1 cellular context compared by ENCODE assay signal in genomic region chr9:137130176-137130755, GRCh38.
TF ChIP-seq lines count a peak whose summit lies in the region.

No MANE protein-coding gene starts in this region.

TF ChIP-seq in GM12878, 131 proteins besides CTCF, POLR2A, EP300 and RAD21:
- TF ChIP-seq HDAC2 (IDR thresholded peaks at IDR 0.05) (no peak), FOXK2 (IDR thresholded peaks at IDR 0.05) (no peak), ZBTB11 (CRISPR knock-in tag; IDR thresholded peaks at IDR 0.05) (no peak), KAT2A (conservative IDR thresholded peaks at IDR 0.05; ENCODE audit: control insufficient read depth, low read depth, low read length) (no peak), DPF2 (IDR thresholded peaks at IDR 0.05) (peak; percentile 58; the same call in 1 of the 2 replicates), TAF1 (IDR thresholded peaks at IDR 0.05; ENCODE audit: borderline replicate concordance, low read depth, low read length) (no peak), GATAD2B (conservative IDR thresholded peaks at IDR 0.05; ENCODE audit: low read depth) (0 out of 2 replicates have a peak, but pooled peaks have one; percentile 9), BACH1 (IDR thresholded peaks at IDR 0.05; ENCODE audit: borderline replicate concordance) (peak; percentile 13; the same call in 1 of the 2 replicates), NR2F1 (conservative IDR thresholded peaks at IDR 0.05) (peak; percentile 61; the same call in 1 of the 2 replicates)
- TF ChIP-seq, protein P1, sequence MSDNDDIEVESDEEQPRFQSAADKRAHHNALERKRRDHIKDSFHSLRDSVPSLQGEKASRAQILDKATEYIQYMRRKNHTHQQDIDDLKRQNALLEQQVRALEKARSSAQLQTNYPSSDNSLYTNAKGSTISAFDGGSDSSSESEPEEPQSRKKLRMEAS (IDR thresholded peaks at IDR 0.05; ENCODE audit: low read depth, low read length) = no peak
